ENCODE assay signal across 27 cellular contexts in genomic region chr13:111594606-111595005, GRCh38.
"Had no signal": no experiment of that assay in that cellular context is flagged by ENCODE, and none has a peak within 500 bp of the region (broad histone marks: within the 10 kb centered on the region; RNA-seq: fewer than 3 reads in every experiment).

No MANE protein-coding gene starts in this region.

- ATAC-seq: activated CD4-positive, alpha-beta T cell treated with anti-CD3 and anti-CD28 coated beads for 36 hours; activated CD8-positive, alpha-beta memory T cell treated with anti-CD3 and anti-CD28 coated beads, Interleukin-2, amount 10 ng/mL, durations not matched to agents 7 days and 5 days; activated CD8-positive, alpha-beta T cell treated with anti-CD3 and anti-CD28 coated beads, Interleukin-2, amount 10 ng/mL, durations not matched to agents 7 days and 5 days; effector memory CD8-positive, alpha-beta T cell; foreskin keratinocyte; gastrocnemius medialis had no signal

- DNase-seq: activated CD4-positive, alpha-beta memory T cell treated with anti-CD3 and anti-CD28 coated beads for 36 hours; activated CD4-positive, alpha-beta T cell treated with anti-CD3 and anti-CD28 coated beads for 36 hours; activated CD4-positive, alpha-beta T cell treated with anti-CD3 and anti-CD28 coated beads, Interleukin-2, amount 10 ng/mL, durations not matched to agents 24 days and 14 days; activated CD4-positive, CD25-positive, alpha-beta regulatory T cell; activated CD4-positive, CD25-positive, alpha-beta regulatory T cell treated with anti-CD3 and anti-CD28 coated beads, Interleukin-2, amount 50 U/mL, for 72 hours; activated CD8-positive, alpha-beta memory T cell treated with anti-CD3 and anti-CD28 coated beads, Interleukin-2, amount 10 ng/mL, durations not matched to agents 7 days and 5 days; activated CD8-positive, alpha-beta memory T cell treated with anti-CD3 and anti-CD28 coated beads, Interleukin-2, amount 50 U/mL, for 4 hours; activated CD8-positive, alpha-beta T cell treated with anti-CD3 and anti-CD28 coated beads, Interleukin-2, amount 10 ng/mL, durations not matched to agents 7 days and 5 days; activated effector memory CD4-positive, alpha-beta T cell treated with anti-CD3 and anti-CD28 coated beads, Interleukin-2, amount 50 U/mL, for 16 hours; activated naive CD4-positive, alpha-beta T cell treated with anti-CD3 and anti-CD28 coated beads for 36 hours; activated naive CD8-positive, alpha-beta T cell treated with anti-CD3 and anti-CD28 coated beads, Interleukin-2, amount 10 ng/mL, durations not matched to agents 7 days and 5 days; activated T-cell treated with anti-CD3 and anti-CD28 coated beads, Interleukin-2, amount 50 U/mL, for 1 hour; activated T-cell treated with anti-CD3 and anti-CD28 coated beads, Interleukin-2, amount 50 U/mL, for 48 hours; amniotic stem cell; anterior cingulate cortex; brain microvascular endothelial cell; effector CD4-positive, alpha-beta T cell; effector memory CD8-positive, alpha-beta T cell; erythroblast; foreskin keratinocyte; gastrocnemius medialis; T-helper 2 cell had no signal

- H3K36me3 Mint-ChIP-seq: activated CD4-positive, alpha-beta memory T cell treated with anti-CD3 and anti-CD28 coated beads for 36 hours; activated CD8-positive, alpha-beta memory T cell treated with anti-CD3 and anti-CD28 coated beads, Interleukin-2, amount 10 ng/mL, durations not matched to agents 7 days and 5 days; activated naive CD4-positive, alpha-beta T cell treated with anti-CD3 and anti-CD28 coated beads, Interleukin-2, amount 50 U/mL, for 24 hours; activated naive CD8-positive, alpha-beta T cell treated with anti-CD3 and anti-CD28 coated beads, Interleukin-2, amount 10 ng/mL, durations not matched to agents 7 days and 5 days had no signal

- H3K27me3 Mint-ChIP-seq: activated CD4-positive, alpha-beta T cell treated with anti-CD3 and anti-CD28 coated beads for 36 hours; activated CD4-positive, alpha-beta T cell treated with anti-CD3 and anti-CD28 coated beads, Interleukin-2, amount 10 ng/mL, durations not matched to agents 24 days and 14 days; activated CD8-positive, alpha-beta memory T cell treated with anti-CD3 and anti-CD28 coated beads, Interleukin-2, amount 10 ng/mL, durations not matched to agents 7 days and 5 days; activated naive CD4-positive, alpha-beta T cell treated with anti-CD3 and anti-CD28 coated beads, Interleukin-2, amount 50 U/mL, for 24 hours; activated naive CD8-positive, alpha-beta T cell treated with anti-CD3 and anti-CD28 coated beads, Interleukin-2, amount 10 ng/mL, durations not matched to agents 7 days and 5 days; dendritic cell treated with granulocyte-macrophage colony-stimulating factor and Interleukin-4, amounts not matched to agents 40 ng/mL and 50 ng/mL, for 4 days had no signal

- H3K4me1 Mint-ChIP-seq: activated CD4-positive, alpha-beta T cell treated with anti-CD3 and anti-CD28 coated beads for 36 hours; activated CD4-positive, alpha-beta T cell treated with anti-CD3 and anti-CD28 coated beads, Interleukin-2, amount 10 ng/mL, durations not matched to agents 24 days and 14 days; activated CD8-positive, alpha-beta memory T cell treated with anti-CD3 and anti-CD28 coated beads, Interleukin-2, amount 10 ng/mL, durations not matched to agents 7 days and 5 days; activated naive CD4-positive, alpha-beta T cell treated with anti-CD3 and anti-CD28 coated beads, Interleukin-2, amount 50 U/mL, for 24 hours; activated naive CD8-positive, alpha-beta T cell treated with anti-CD3 and anti-CD28 coated beads, Interleukin-2, amount 10 ng/mL, durations not matched to agents 7 days and 5 days; central memory CD8-positive, alpha-beta T cell had no signal

- H3K4me3 Mint-ChIP-seq: activated CD4-positive, alpha-beta memory T cell treated with anti-CD3 and anti-CD28 coated beads for 36 hours; activated CD4-positive, alpha-beta T cell treated with anti-CD3 and anti-CD28 coated beads for 36 hours; activated CD4-positive, alpha-beta T cell treated with anti-CD3 and anti-CD28 coated beads, Interleukin-2, amount 10 ng/mL, durations not matched to agents 24 days and 14 days; activated CD8-positive, alpha-beta memory T cell treated with anti-CD3 and anti-CD28 coated beads, Interleukin-2, amount 10 ng/mL, durations not matched to agents 7 days and 5 days; activated CD8-positive, alpha-beta T cell treated with anti-CD3 and anti-CD28 coated beads, Interleukin-2, amount 10 ng/mL, durations not matched to agents 7 days and 5 days; activated naive CD4-positive, alpha-beta T cell treated with anti-CD3 and anti-CD28 coated beads for 36 hours; activated naive CD4-positive, alpha-beta T cell treated with anti-CD3 and anti-CD28 coated beads, Interleukin-2, amount 50 U/mL, for 24 hours; activated naive CD8-positive, alpha-beta T cell treated with anti-CD3 and anti-CD28 coated beads, Interleukin-2, amount 10 ng/mL, durations not matched to agents 7 days and 5 days; activated T-helper 1 cell treated with anti-CD3 and anti-CD28 coated beads, Interleukin-12 subunit alpha, Interleukin-12 subunit beta, Interleukin-2, Interleukin-4 antibody, amounts not matched to agents 30 ng/mL and 10 ng/mL and 1 ng/mL, durations not matched to agents 14 hours and 24 hours and 36 hours; central memory CD8-positive, alpha-beta T cell; dendritic cell treated with granulocyte-macrophage colony-stimulating factor and Interleukin-4, amounts not matched to agents 40 ng/mL and 50 ng/mL, for 4 days; effector memory CD8-positive, alpha-beta T cell had no signal

- H3K9me3 Mint-ChIP-seq: activated naive CD4-positive, alpha-beta T cell treated with anti-CD3 and anti-CD28 coated beads for 36 hours; activated naive CD4-positive, alpha-beta T cell treated with anti-CD3 and anti-CD28 coated beads, Interleukin-2, amount 50 U/mL, for 24 hours had no signal

- H3K27ac Mint-ChIP-seq: activated CD4-positive, alpha-beta memory T cell treated with anti-CD3 and anti-CD28 coated beads for 36 hours; activated CD4-positive, alpha-beta T cell treated with anti-CD3 and anti-CD28 coated beads for 36 hours; activated CD4-positive, alpha-beta T cell treated with anti-CD3 and anti-CD28 coated beads, Interleukin-2, amount 10 ng/mL, durations not matched to agents 24 days and 14 days; activated CD8-positive, alpha-beta memory T cell treated with anti-CD3 and anti-CD28 coated beads, Interleukin-2, amount 10 ng/mL, durations not matched to agents 7 days and 5 days; activated CD8-positive, alpha-beta T cell treated with anti-CD3 and anti-CD28 coated beads, Interleukin-2, amount 10 ng/mL, durations not matched to agents 7 days and 5 days; activated naive CD4-positive, alpha-beta T cell treated with anti-CD3 and anti-CD28 coated beads for 36 hours; activated naive CD4-positive, alpha-beta T cell treated with anti-CD3 and anti-CD28 coated beads, Interleukin-2, amount 50 U/mL, for 24 hours; activated naive CD8-positive, alpha-beta T cell treated with anti-CD3 and anti-CD28 coated beads, Interleukin-2, amount 10 ng/mL, durations not matched to agents 7 days and 5 days; activated T-helper 1 cell treated with anti-CD3 and anti-CD28 coated beads, Interleukin-12 subunit alpha, Interleukin-12 subunit beta, Interleukin-2, Interleukin-4 antibody, amounts not matched to agents 30 ng/mL and 10 ng/mL and 1 ng/mL, durations not matched to agents 14 hours and 24 hours and 36 hours; activated T-helper 2 cell treated with anti-CD3 and anti-CD28 coated beads, Interferon-gamma antibody, Interleukin-2, Interleukin-4, amounts not matched to agents 10 μg/mL and 5 μg/mL and 100 μg/mL, durations not matched to agents 14 hours and 24 hours and 36 hours; dendritic cell treated with granulocyte-macrophage colony-stimulating factor and Interleukin-4, amounts not matched to agents 40 ng/mL and 50 ng/mL, for 4 days; effector memory CD8-positive, alpha-beta T cell had no signal
